In the genomic region with DNA sequence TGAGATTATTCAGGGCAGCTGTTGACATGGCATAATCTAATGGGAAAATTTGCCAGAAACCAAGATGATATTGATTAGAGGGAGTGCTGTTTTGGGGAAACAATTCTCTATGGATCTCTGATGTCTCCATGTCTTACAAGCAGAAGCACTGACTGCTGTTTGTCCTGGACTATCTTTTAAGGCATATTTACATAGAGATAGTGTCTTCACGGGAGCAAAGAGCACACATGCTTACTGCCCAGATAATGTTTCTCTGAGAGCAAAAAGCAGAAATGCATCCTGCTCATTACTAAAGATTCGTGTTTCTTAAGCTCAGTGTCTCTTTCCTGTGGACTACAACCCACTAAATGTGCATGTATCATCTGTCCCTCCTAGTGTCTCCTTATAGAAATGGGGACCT, we compare ENCODE assay signal across 1 cellular context.
TF ChIP-seq lines count a peak whose summit lies in the region.

No MANE protein-coding gene starts in this region.

TF ChIP-seq in GM23338, 12 proteins besides CTCF, POLR2A, EP300 and RAD21:
- no peak for TF ChIP-seq REST (IDR thresholded peaks at IDR 0.05; ENCODE audit: unreplicated experiment)
- no peak for TF ChIP-seq EZH2 (IDR thresholded peaks at IDR 0.05; ENCODE audit: low read depth, unreplicated experiment)
- TF ChIP-seq, protein P1, sequence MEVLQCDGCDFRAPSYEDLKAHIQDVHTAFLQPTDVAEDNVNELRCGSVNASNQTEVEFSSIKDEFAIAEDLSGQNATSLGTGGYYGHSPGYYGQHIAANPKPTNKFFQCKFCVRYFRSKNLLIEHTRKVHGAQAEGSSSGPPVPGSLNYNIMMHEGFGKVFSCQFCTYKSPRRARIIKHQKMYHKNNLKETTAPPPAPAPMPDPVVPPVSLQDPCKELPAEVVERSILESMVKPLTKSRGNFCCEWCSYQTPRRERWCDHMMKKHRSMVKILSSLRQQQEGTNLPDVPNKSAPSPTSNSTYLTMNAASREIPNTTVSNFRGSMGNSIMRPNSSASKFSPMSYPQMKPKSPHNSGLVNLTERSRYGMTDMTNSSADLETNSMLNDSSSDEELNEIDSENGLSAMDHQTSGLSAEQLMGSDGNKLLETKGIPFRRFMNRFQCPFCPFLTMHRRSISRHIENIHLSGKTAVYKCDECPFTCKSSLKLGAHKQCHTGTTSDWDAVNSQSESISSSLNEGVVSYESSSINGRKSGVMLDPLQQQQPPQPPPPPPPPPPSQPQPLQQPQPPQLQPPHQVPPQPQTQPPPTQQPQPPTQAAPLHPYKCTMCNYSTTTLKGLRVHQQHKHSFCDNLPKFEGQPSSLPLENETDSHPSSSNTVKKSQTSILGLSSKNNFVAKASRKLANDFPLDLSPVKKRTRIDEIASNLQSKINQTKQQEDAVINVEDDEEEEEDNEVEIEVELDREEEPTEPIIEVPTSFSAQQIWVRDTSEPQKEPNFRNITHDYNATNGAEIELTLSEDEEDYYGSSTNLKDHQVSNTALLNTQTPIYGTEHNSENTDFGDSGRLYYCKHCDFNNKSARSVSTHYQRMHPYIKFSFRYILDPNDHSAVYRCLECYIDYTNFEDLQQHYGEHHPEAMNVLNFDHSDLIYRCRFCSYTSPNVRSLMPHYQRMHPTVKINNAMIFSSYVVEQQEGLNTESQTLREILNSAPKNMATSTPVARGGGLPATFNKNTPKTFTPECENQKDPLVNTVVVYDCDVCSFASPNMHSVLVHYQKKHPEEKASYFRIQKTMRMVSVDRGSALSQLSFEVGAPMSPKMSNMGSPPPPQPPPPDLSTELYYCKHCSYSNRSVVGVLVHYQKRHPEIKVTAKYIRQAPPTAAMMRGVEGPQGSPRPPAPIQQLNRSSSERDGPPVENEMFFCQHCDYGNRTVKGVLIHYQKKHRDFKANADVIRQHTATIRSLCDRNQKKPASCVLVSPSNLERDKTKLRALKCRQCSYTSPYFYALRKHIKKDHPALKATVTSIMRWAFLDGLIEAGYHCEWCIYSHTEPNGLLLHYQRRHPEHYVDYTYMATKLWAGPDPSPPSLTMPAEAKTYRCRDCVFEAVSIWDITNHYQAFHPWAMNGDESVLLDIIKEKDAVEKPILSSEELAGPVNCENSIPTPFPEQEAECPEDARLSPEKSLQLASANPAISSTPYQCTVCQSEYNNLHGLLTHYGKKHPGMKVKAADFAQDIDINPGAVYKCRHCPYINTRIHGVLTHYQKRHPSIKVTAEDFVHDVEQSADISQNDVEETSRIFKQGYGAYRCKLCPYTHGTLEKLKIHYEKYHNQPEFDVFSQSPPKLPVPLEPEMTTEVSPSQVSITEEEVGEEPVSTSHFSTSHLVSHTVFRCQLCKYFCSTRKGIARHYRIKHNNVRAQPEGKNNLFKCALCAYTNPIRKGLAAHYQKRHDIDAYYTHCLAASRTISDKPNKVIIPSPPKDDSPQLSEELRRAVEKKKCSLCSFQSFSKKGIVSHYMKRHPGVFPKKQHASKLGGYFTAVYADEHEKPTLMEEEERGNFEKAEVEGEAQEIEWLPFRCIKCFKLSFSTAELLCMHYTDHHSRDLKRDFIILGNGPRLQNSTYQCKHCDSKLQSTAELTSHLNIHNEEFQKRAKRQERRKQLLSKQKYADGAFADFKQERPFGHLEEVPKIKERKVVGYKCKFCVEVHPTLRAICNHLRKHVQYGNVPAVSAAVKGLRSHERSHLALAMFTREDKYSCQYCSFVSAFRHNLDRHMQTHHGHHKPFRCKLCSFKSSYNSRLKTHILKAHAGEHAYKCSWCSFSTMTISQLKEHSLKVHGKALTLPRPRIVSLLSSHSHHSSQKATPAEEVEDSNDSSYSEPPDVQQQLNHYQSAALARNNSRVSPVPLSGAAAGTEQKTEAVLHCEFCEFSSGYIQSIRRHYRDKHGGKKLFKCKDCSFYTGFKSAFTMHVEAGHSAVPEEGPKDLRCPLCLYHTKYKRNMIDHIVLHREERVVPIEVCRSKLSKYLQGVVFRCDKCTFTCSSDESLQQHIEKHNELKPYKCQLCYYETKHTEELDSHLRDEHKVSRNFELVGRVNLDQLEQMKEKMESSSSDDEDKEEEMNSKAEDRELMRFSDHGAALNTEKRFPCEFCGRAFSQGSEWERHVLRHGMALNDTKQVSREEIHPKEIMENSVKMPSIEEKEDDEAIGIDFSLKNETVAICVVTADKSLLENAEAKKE (CRISPR knock-in tag; IDR thresholded peaks at IDR 0.05): no peak
- TF ChIP-seq JUNB (IDR thresholded peaks at IDR 0.05; ENCODE audit: unreplicated experiment): no peak
- TF ChIP-seq ZNF114 (CRISPR knock-in tag; IDR thresholded peaks at IDR 0.05): no peak
- no peak for TF ChIP-seq POLR2AphosphoS5 (IDR thresholded peaks at IDR 0.05; ENCODE audit: low read depth)
- TF ChIP-seq ETS1 (IDR thresholded peaks at IDR 0.05): no peak
- TF ChIP-seq STAT1 (IDR thresholded peaks at IDR 0.05; ENCODE audit: unreplicated experiment): no peak
TF ChIP-seq in GM23338: peak in this region for 0.
